Comparison of ENCODE assay signal across 18 cellular contexts in the genomic region with DNA sequence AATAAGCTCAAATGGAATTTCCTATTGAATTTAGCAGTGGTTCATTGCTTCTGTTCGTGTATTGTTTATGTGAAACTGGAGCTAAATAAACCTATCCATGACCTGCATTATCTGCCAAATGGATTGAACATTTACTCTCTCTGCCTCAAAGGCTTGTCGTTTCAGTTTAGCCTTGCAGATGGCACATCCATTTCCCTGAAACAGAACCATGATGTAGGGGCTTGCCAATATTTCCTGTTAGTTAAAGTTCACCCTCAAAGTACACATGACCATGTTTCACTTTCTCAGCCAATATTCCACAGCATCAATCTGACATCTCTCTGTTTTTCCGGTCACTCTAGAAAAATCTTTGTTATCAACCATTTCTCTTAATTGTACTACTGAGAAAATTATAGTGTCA.
"Had no signal": no experiment of that assay in that cellular context is flagged by ENCODE, and none has a peak within 500 bp of the region (broad histone marks: within the 10 kb centered on the region; RNA-seq: fewer than 3 reads in every experiment).

No MANE protein-coding gene starts in this region.

- H3K27ac ChIP-seq: KMS-11, SJSA1, SK-N-MC had no signal

- H3K4me1 ChIP-seq: SJSA1 had no signal

- H3K9ac ChIP-seq: KMS-11 had no signal

- DNase-seq: Kasumi-1, MM.1S, NCI-H1092 treated with DMSO at 0.1 percent for 48 hours, NCI-H1436, NCI-H187 treated with DMSO at 0.1 percent for 48 hours, NCI-H2029 treated with DMSO at 0.1 percent for 48 hours, NCI-H2227 treated with DMSO at 0.1 percent for 48 hours, NCI-H524, NCI-H69, NCI-H774, Right ventricle myocardium superior, RPMI8226, SIG-M5 had no signal

- H3K27ac Mint-ChIP-seq: IgD-negative memory B cell had no signal

- FAIRE-seq: K562 had no signal

- H3K4me1 Mint-ChIP-seq: IgD-negative memory B cell had no signal

- H3K36me3 ChIP-seq: SJSA1 had no signal

- H3K4me3 Mint-ChIP-seq: IgD-negative memory B cell had no signal

- H3K4me2 ChIP-seq: KMS-11 had no signal

- H3K36me3 Mint-ChIP-seq: IgD-negative memory B cell had no signal

- H3K27me3 Mint-ChIP-seq: IgD-negative memory B cell had no signal

- H3K9me3 ChIP-seq: SJSA1 had no signal

- H3K27me3 ChIP-seq: SJSA1 had no signal

- ATAC-seq: K562 had no signal

- H3K4me3 ChIP-seq: K562, SJSA1, SK-N-MC had no signal
